19 cellular contexts compared by ENCODE assay signal in genomic region chr2:186381573-186381972, GRCh38.
DNase-seq lines count a peak whose midpoint lies in the region; ATAC-seq, FAIRE-seq and TF ChIP-seq lines count a peak whose summit lies in the region.
"Had no signal": no experiment of that assay in that cellular context is flagged by ENCODE, and none has a peak within 500 bp of the region (broad histone marks: within the 10 kb centered on the region; RNA-seq: fewer than 3 reads in every experiment).

No MANE protein-coding gene starts in this region.

- H3K36me3 ChIP-seq in HepG2 (replicated peaks in 1 of 2; ENCODE audit: control insufficient read depth in 1 of 2, insufficient read depth in 2 of 2, low read length in 2 of 2) (no peaks in the 10 kb centered on the region; a peak in 1 of 5 replicates), right lobe of liver (no peaks in the 10 kb centered on the region), gastrocnemius medialis (no peaks in the 10 kb centered on the region)
- H3K36me3 ChIP-seq: HAP-1 had no signal

- TF ChIP-seq EP300 in HepG2 (IDR thresholded peaks at IDR 0.05; ENCODE audit: low read depth in 2 of 2, low read length in 2 of 2) = no peak
- no peak for TF ChIP-seq EP300 in HepG2 (CRISPR knock-in tag; IDR thresholded peaks at IDR 0.05; ENCODE audit: borderline replicate concordance)

- TF ChIP-seq CTCF in HepG2 (CRISPR knock-in tag; IDR thresholded peaks at IDR 0.05) (no peak), right lobe of liver (IDR thresholded peaks at IDR 0.05) (no peak), VCaP (conservative IDR thresholded peaks at IDR 0.05) (no peak), gastrocnemius medialis (IDR thresholded peaks at IDR 0.05 in 4 of 5, conservative IDR thresholded peaks at IDR 0.05 in 1 of 5) (no peak)

- H3K4me2 ChIP-seq in HepG2 (ENCODE audit: low read depth, low read length) = no peak overlapping the region
- H3K4me2 ChIP-seq: GM23338 had no signal

- H3K27me3 ChIP-seq in HepG2 (ENCODE audit: control insufficient read depth in 1 of 2, insufficient read depth in 2 of 2, low read length in 2 of 2) = no peaks in the 10 kb centered on the region
- H3K27me3 ChIP-seq in right lobe of liver = no peaks in the 10 kb centered on the region
- H3K27me3 ChIP-seq in gastrocnemius medialis = no peaks in the 10 kb centered on the region

- no peak for TF ChIP-seq RAD21 in HepG2 (CRISPR knock-in tag; IDR thresholded peaks at IDR 0.05)

- no TSS peak for BruUV-seq in HepG2 (replicated peaks; lab: Mats Ljungman, UMichigan)

- WGBS in HepG2 (ENCODE audit: low lambda C conversion rate) = 99% methylated on average over 13 of the region's 13 CpGs
- WGBS in right lobe of liver (ENCODE audit: insufficient coverage, low coverage, low lambda C conversion rate, missing lambda C conversion rate) = 94% methylated on average over 11 of the region's 13 CpGs

- H3K4me1 ChIP-seq in HepG2 (ENCODE audit: insufficient read depth, low read length) (peaks cover 65% of the 10 kb centered on the region), right lobe of liver (peaks cover 0 to 13% (median 0%) of the 10 kb centered on the region in 4 donors), gastrocnemius medialis (no peaks in the 10 kb centered on the region)
- H3K4me1 ChIP-seq: HAP-1 had no signal

- intact Hi-C loops in HepG2 (cut with micrococcal nuclease; ENCODE audit: unreplicated experiment) = loop anchor here (5.0 kb wide), 1 partner anchor 101 kb away; no protein-coding TSS in a partner anchor
- intact Hi-C loops in right lobe of liver (cut with DNase I) = no loop called here
- intact Hi-C loops in gastrocnemius medialis (cut with DNase I; ENCODE audit: low total_unique reads) = no loop called here

- TF ChIP-seq POLR2A in HepG2 (IDR thresholded peaks at IDR 0.05; ENCODE audit: insufficient read depth in 1 of 2, low read depth in 2 of 2, low read length in 2 of 2) (no peak), right lobe of liver (IDR thresholded peaks at IDR 0.05) (no peak), gastrocnemius medialis (IDR thresholded peaks at IDR 0.05) (no peak)

- ATAC-seq in HepG2 = no peak
- no peak for ATAC-seq in right lobe of liver
- no peak for ATAC-seq in gastrocnemius medialis
- ATAC-seq: GM12878, GM23338 had no signal

- H3K9ac ChIP-seq in HepG2 (ENCODE audit: insufficient read depth, low read depth, low read length) = no peak overlapping the region

- H3K79me2 ChIP-seq in HepG2 (ENCODE audit: insufficient read depth, low read length) = no peaks in the 10 kb centered on the region

- H3K27ac ChIP-seq in HepG2 (ENCODE audit: extremely low read length, insufficient read depth, low read length) = peak overlapping the region; percentile 76
- H3K27ac ChIP-seq in right lobe of liver = no peak overlapping the region
- H3K27ac ChIP-seq in VCaP = peak overlapping the region; percentile 53; the same call in 1 of the 2 replicates
- no peak overlapping the region for H3K27ac ChIP-seq in gastrocnemius medialis
- H3K27ac ChIP-seq: 22Rv1 had no signal

- DNase-seq in HepG2 (ENCODE audit: low spot score) = no peak
- DNase-seq in right lobe of liver = no peak
- peak; percentile 37 for DNase-seq in mesenteric fat pad (ENCODE audit: low spot score)
- DNase-seq in DMS53 (lab: John Stamatoyannopoulos, UW) = no peak
- no peak for DNase-seq in gastrocnemius medialis
- DNase-seq: C1 segment of cervical spinal cord; Calu3; CD4-positive, alpha-beta memory T cell; COR-L47; DND-41; HFFc6 had no signal

- FAIRE-seq in HepG2 (lab: Jason Lieb, UNC) = no peak
- FAIRE-seq: A204.1, G401.6, GM12878, GM19239 had no signal

- no peaks in the 10 kb centered on the region for H4K20me1 ChIP-seq in HepG2 (ENCODE audit: insufficient read depth, low read length)

- H3K9me3 ChIP-seq in HepG2 (ENCODE audit: low read length) (peaks cover 19% of the 10 kb centered on the region), right lobe of liver (no peaks in the 10 kb centered on the region), gastrocnemius medialis (no peaks in the 10 kb centered on the region)
- H3K9me3 ChIP-seq: HAP-1 had no signal

- POLR2A ChIA-PET in HepG2 (lab: Yijun Ruan, JAX) = no interaction called here

- H3K4me3 ChIP-seq in HepG2 (replicated peaks in 1 of 3; ENCODE audit: insufficient read depth in 1 of 3, low read depth in 2 of 3, low read length in 3 of 3) = no peak overlapping the region
- no peak overlapping the region for H3K4me3 ChIP-seq in right lobe of liver
- H3K4me3 ChIP-seq in gastrocnemius medialis = no peak overlapping the region
- H3K4me3 ChIP-seq: GM12878, GM23338, HAP-1 had no signal

- no peak overlapping the region for H2AFZ ChIP-seq in HepG2 (ENCODE audit: low read length)
- H2AFZ ChIP-seq: GM23338 had no signal

- CTCF ChIA-PET in HepG2 (lab: Yijun Ruan, JAX; ENCODE audit: low intra/inter-chr PET ratio, low total read pairs) = no interaction called here

- in situ Hi-C loops in HepG2 (cut with HindIII; ENCODE audit: extremely low pct_ligation_motif_present, low pct_unique_long_range_greater_than_20kb) (no loop called here), gastrocnemius medialis (cut with MboI; ENCODE audit: low sequenced_read_pairs in 4 of 4) (no loop called here)

TF ChIP-seq in HepG2, 621 proteins besides CTCF, POLR2A, EP300 and RAD21 (continues in another document):
- 0 out of 2 replicates have a peak, but pooled peaks have one; percentile 11 for TF ChIP-seq ZNF687 (CRISPR knock-in tag; IDR thresholded peaks at IDR 0.05)
- TF ChIP-seq ATF4 (CRISPR knock-in tag; IDR thresholded peaks at IDR 0.05) = no peak
- no peak for TF ChIP-seq TOPORS (CRISPR knock-in tag; IDR thresholded peaks at IDR 0.05)
- no peak for TF ChIP-seq ZNF512 (CRISPR knock-in tag; IDR thresholded peaks at IDR 0.05)

Comparison
In these comparisons a context has a peak if more than half of its experiments do, and no peak if none do; other contexts are left out.
1. H3K27ac ChIP-seq: peak in HepG2 (single experiment) and VCaP (single experiment); none in right lobe of liver (0 of 3) and gastrocnemius medialis (0 of 4).